In the genomic region with DNA sequence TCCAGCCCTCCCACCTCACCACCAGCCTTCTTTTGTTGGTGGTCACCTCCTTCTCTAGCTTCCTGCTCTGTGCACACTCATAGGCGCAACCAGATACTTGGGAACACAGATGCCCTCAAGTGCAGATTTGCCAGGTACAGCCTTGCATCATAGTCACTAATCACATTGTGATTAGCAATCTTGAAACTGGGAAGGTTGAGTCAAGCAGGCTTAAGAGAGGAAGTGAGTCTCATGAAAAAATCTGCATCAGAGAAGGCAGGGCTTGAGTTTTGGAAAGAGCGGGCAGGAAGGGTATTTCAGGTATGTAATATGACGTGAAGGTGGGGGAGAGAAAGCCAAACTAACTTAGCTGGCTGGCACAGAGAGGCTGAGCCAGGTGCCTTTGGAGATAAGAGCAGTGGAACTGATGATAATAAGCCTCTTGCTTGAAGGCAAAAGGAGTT, we compare ENCODE assay signal across 8 cellular contexts. TPM values are rescaled to one million over a fixed set of nuclear protein-coding genes. Genes with fewer than 3 reads are reported as not detected.
DNase-seq lines count a peak whose midpoint lies in the region; ATAC-seq and TF ChIP-seq lines count a peak whose summit lies in the region.

No MANE protein-coding gene starts in this region.

- H3K4me3 ChIP-seq in OCI-LY1 (ENCODE audit: low read depth, low read length, poor library complexity, severe bottlenecking) (no peak overlapping the region), ovary (no peak overlapping the region)

- peaks cover 55% of the 10 kb centered on the region for H3K4me1 ChIP-seq in OCI-LY1 (ENCODE audit: insufficient read depth, low read length, severe bottlenecking)
- H3K4me1 ChIP-seq in ovary (ENCODE audit: insufficient read depth), result peaks cover 2% of the 10 kb centered on the region

- peak overlapping the region; percentile 97 for H3K27ac Mint-ChIP-seq in activated naive CD8-positive, alpha-beta T cell treated with anti-CD3 and anti-CD28 coated beads for 36 hours

- no peak overlapping the region; the same call in 1 of the 2 replicates for H3K4me2 ChIP-seq in OCI-LY1 (ENCODE audit: low read length)

- H3K4me3 Mint-ChIP-seq in activated naive CD8-positive, alpha-beta T cell treated with anti-CD3 and anti-CD28 coated beads for 36 hours, result peak overlapping the region; percentile 29

- H3K27ac ChIP-seq in OCI-LY1 (ENCODE audit: low read depth, low read length, poor library complexity, severe bottlenecking) (peak overlapping the region; percentile 58), ovary (no peak overlapping the region)

- H3K36me3 ChIP-seq in OCI-LY1 (ENCODE audit: insufficient read depth, low read length), result no peaks in the 10 kb centered on the region
- H3K36me3 ChIP-seq in ovary, result no peaks in the 10 kb centered on the region

- H3K9me3 ChIP-seq in OCI-LY1 (ENCODE audit: low read length), result no peaks in the 10 kb centered on the region
- no peaks in the 10 kb centered on the region for H3K9me3 ChIP-seq in ovary

- peaks cover 62% of the 10 kb centered on the region for H3K4me1 Mint-ChIP-seq in activated naive CD8-positive, alpha-beta T cell treated with anti-CD3 and anti-CD28 coated beads for 36 hours

- no peaks in the 10 kb centered on the region for H3K27me3 Mint-ChIP-seq in activated naive CD8-positive, alpha-beta T cell treated with anti-CD3 and anti-CD28 coated beads for 36 hours

- no peak for TF ChIP-seq EP300 in ovary (IDR thresholded peaks at IDR 0.05)

- no peaks in the 10 kb centered on the region for H3F3A ChIP-seq in OCI-LY1 (ENCODE audit: insufficient read depth, low read length)

- TF ChIP-seq POLR2A in ovary (IDR thresholded peaks at IDR 0.05), result no peak

- no peaks in the 10 kb centered on the region for H4K20me1 ChIP-seq in OCI-LY1 (ENCODE audit: insufficient read depth, low read length)

- TF ChIP-seq CTCF in OCI-LY1 (IDR thresholded peaks at IDR 0.05; ENCODE audit: low read length), result no peak
- no peak for TF ChIP-seq CTCF in ovary (IDR thresholded peaks at IDR 0.05)

- H3K9me3 Mint-ChIP-seq in activated naive CD8-positive, alpha-beta T cell treated with anti-CD3 and anti-CD28 coated beads for 36 hours, result peaks cover 7% of the 10 kb centered on the region

- no peak overlapping the region for H2AFZ ChIP-seq in OCI-LY1 (ENCODE audit: low read length)

- DNase-seq in activated naive CD8-positive, alpha-beta T cell treated with anti-CD3 and anti-CD28 coated beads for 36 hours, result peak; percentile 55
- peak; percentile 48 to 54 for DNase-seq in stimulated activated CD4-positive, alpha-beta T cell treated with anti-CD3 and anti-CD28 coated beads, Interleukin-2, amount 100 ng/mL, for 24 hours
- DNase-seq in iPS-NIHi7 (ENCODE audit: extremely low spot score) (no peak), ecto neural progenitor cell (ENCODE audit: low spot score) (no peak), ovary (no peak)

- intact Hi-C loops in ovary (cut with DNase I), result no loop called here

- no peaks in the 10 kb centered on the region for H3K9me2 ChIP-seq in OCI-LY1 (ENCODE audit: low read depth, low read length)

- H3K27me3 ChIP-seq in OCI-LY1 (ENCODE audit: insufficient read depth, low read length), result no peaks in the 10 kb centered on the region
- no peaks in the 10 kb centered on the region for H3K27me3 ChIP-seq in ovary

- no peaks in the 10 kb centered on the region for H3K79me2 ChIP-seq in OCI-LY1 (ENCODE audit: insufficient read depth, low read length)

- peaks cover 20% of the 10 kb centered on the region for H3K36me3 Mint-ChIP-seq in activated naive CD8-positive, alpha-beta T cell treated with anti-CD3 and anti-CD28 coated beads for 36 hours

- 90 to 93% (median 91%) methylated on average over 3 of the region's 3 CpGs for WGBS in ovary, 3 donors

- ATAC-seq in GM18520 (IDR thresholded peaks at IDR 0.05; ENCODE audit: unreplicated experiment) (peak; percentile 39), HG02623 (IDR thresholded peaks at IDR 0.05; ENCODE audit: unreplicated experiment) (peak; percentile 45)

- H3K9ac ChIP-seq in OCI-LY1 (ENCODE audit: low read length), result no peak overlapping the region; the same call in 1 of the 2 replicates

RNA-seq across cellular contexts. Expression of a gene that starts 2.7 kb away (rescaled TPM):
- total RNA-seq in activated naive CD8-positive, alpha-beta T cell treated with anti-CD3 and anti-CD28 coated beads for 36 hours, result 10 to 100 TPM; 34.5 to 36.1 TPM
- 10 to 100 TPM; 19.7 to 48.3 (median 23.2) TPM for total RNA-seq in ovary
- 10 to 100 TPM in 1 of 2 donors, 1 to 10 TPM in 1; 7.9 to 20.1 TPM for polyA plus RNA-seq in ovary

RNA-seq across cellular contexts. Expression of a gene that starts 11.1 kb away (rescaled TPM):
- 1 to 10 TPM; 2.6 to 3.3 TPM for total RNA-seq in activated naive CD8-positive, alpha-beta T cell treated with anti-CD3 and anti-CD28 coated beads for 36 hours
- total RNA-seq in ovary, result 100 to 1,000 TPM in 1 of 7 donors, 1 to 10 TPM in 6; 3.1 to 152 (median 8.0) TPM
- polyA plus RNA-seq in ovary, result 1 to 10 TPM; 1.1 to 1.7 TPM

RNA-seq across cellular contexts. Expression of a gene that starts 25.5 kb away (rescaled TPM):
- 1 to 10 TPM; 7.4 to 8.6 TPM for total RNA-seq in activated naive CD8-positive, alpha-beta T cell treated with anti-CD3 and anti-CD28 coated beads for 36 hours
- 10 to 100 TPM; 16.0 to 35.6 (median 21.4) TPM for total RNA-seq in ovary
- 10 to 100 TPM; 12.8 to 17.9 TPM for polyA plus RNA-seq in ovary

RNA-seq across cellular contexts. Expression of a gene that starts 25.5 kb away (rescaled TPM):
- 10 to 100 TPM; 40.9 to 45.0 TPM for total RNA-seq in activated naive CD8-positive, alpha-beta T cell treated with anti-CD3 and anti-CD28 coated beads for 36 hours
- total RNA-seq in ovary, result 10 to 100 TPM; 12.0 to 28.6 (median 22.5) TPM
- 10 to 100 TPM in 1 of 2 donors, 1 to 10 TPM in 1; 9.2 to 22.1 TPM for polyA plus RNA-seq in ovary

RNA-seq across cellular contexts. Expression of a gene that starts 31.7 kb away (rescaled TPM):
- total RNA-seq in activated naive CD8-positive, alpha-beta T cell treated with anti-CD3 and anti-CD28 coated beads for 36 hours, result 10 to 100 TPM; 68.2 to 71.1 TPM
- total RNA-seq in ovary, result 10 to 100 TPM; 45.8 to 87.2 (median 58.5) TPM
- polyA plus RNA-seq in ovary, result 10 to 100 TPM; 36.5 to 72.0 TPM

Comparison
In these comparisons a context has a peak if more than half of its experiments do, and no peak if none do; other contexts are left out.
1. DNase-seq: peak in activated naive CD8-positive, alpha-beta T cell treated with anti-CD3 and anti-CD28 coated beads for 36 hours (single experiment) and stimulated activated CD4-positive, alpha-beta T cell treated with anti-CD3 and anti-CD28 coated beads, Interleukin-2, amount 100 ng/mL, for 24 hours (2 of 2); none in iPS-NIHi7 (single experiment), ecto neural progenitor cell (single experiment) and ovary (0 of 5).